In genomic region chr14:74541225-74541624, GRCh38 we compare ENCODE assay signal across 18 cellular contexts.
"Had no signal": no experiment of that assay in that cellular context is flagged by ENCODE, and none has a peak within 500 bp of the region (broad histone marks: within the 10 kb centered on the region; RNA-seq: fewer than 3 reads in every experiment).

No MANE protein-coding gene starts in this region.

- ATAC-seq: Panc1, PC-3 had no signal

- H3K4me2 ChIP-seq: SK-N-SH had no signal

- H3K9ac ChIP-seq: SK-N-SH had no signal

- H3K27ac ChIP-seq: HL-60 had no signal

- H3K9me3 ChIP-seq: SK-N-SH had no signal

- DNase-seq: KBM-7, MV-4-11, NCI-H1048, NCI-H1105, NCI-H1436 treated with DMSO at 0.1 percent for 48 hours, NCI-H1694, NCI-H187 treated with DMSO at 0.1 percent for 48 hours, NCI-H2081 treated with DMSO at 0.1 percent for 48 hours, NCI-H226, NCI-H446, NCI-H510A, NCI-H524 treated with DMSO at 0.1 percent for 48 hours, PC-3, SHP77, SK-N-SH, SW 1271 had no signal
